In the genomic region with DNA sequence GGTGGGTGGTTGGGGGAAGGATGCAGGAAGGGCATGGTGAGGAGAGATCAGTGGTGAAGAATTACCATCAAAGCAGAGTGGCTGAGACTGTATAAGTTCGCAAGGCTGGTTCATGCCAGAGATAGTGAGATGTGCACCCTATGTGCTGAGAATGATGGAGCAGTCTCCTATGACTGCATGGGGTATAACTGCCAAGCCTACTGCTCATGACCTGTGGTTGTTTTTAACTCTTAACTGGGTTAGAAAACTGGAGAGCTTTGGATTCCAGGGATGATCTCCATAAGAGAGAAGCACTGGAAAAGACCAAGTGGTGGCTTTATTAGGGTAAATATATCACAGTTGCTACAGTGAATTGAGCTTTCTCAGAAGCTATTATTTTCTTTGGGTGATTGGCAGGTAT, we compare ENCODE assay signal across 15 cellular contexts.
"Had no signal": no experiment of that assay in that cellular context is flagged by ENCODE, and none has a peak within 500 bp of the region (broad histone marks: within the 10 kb centered on the region; RNA-seq: fewer than 3 reads in every experiment).

No MANE protein-coding gene starts in this region.

- H3K9me3 Mint-ChIP-seq: activated CD4-positive, alpha-beta memory T cell treated with anti-CD3 and anti-CD28 coated beads for 36 hours; activated T-cell treated with anti-CD3 and anti-CD28 coated beads, Interleukin-2, amount 50 U/mL, for 4 hours; dendritic cell treated with granulocyte-macrophage colony-stimulating factor and Interleukin-4, amounts not matched to agents 40 ng/mL and 50 ng/mL, for 4 days; nephron; T-helper 2 cell treated with Interferon-gamma antibody and Interleukin-4, amounts not matched to agents 5 μg/mL and 100 μg/mL, for 36 hours had no signal

- DNase-seq: activated CD4-positive, alpha-beta memory T cell treated with anti-CD3 and anti-CD28 coated beads for 36 hours; activated CD4-positive, CD25-positive, alpha-beta regulatory T cell treated with anti-CD3 and anti-CD28 coated beads, Interleukin-2, amount 50 U/mL, for 72 hours; activated gamma-delta T cell treated with Interleukin-2 at 50 U/mL for 16 hours; activated T-cell treated with anti-CD3 and anti-CD28 coated beads, Interleukin-2, amount 50 U/mL, for 4 hours; central memory CD4-positive, alpha-beta T cell; left cardiac atrium; mammary epithelial cell; stimulated activated CD4-positive, alpha-beta T cell treated with anti-CD3 and anti-CD28 coated beads, Interleukin-2, amount 100 ng/mL, for 48 hours; stimulated activated naive CD8-positive, alpha-beta T cell treated with anti-CD3 and anti-CD28 coated beads, Interleukin-15, Interleukin-2, amounts not matched to agents 100 U/mL and 50 U/mL, for 24 hours; SW 1271 had no signal

- H3K27me3 Mint-ChIP-seq: activated CD4-positive, alpha-beta memory T cell treated with anti-CD3 and anti-CD28 coated beads for 36 hours; dendritic cell treated with granulocyte-macrophage colony-stimulating factor and Interleukin-4, amounts not matched to agents 40 ng/mL and 50 ng/mL, for 4 days had no signal

- H3K4me3 ChIP-seq: suprapubic skin, upper lobe of left lung had no signal

- H3K27ac Mint-ChIP-seq: activated CD4-positive, alpha-beta memory T cell treated with anti-CD3 and anti-CD28 coated beads for 36 hours; dendritic cell treated with granulocyte-macrophage colony-stimulating factor and Interleukin-4, amounts not matched to agents 40 ng/mL and 50 ng/mL, for 4 days; T-helper 2 cell treated with Interferon-gamma antibody and Interleukin-4, amounts not matched to agents 5 μg/mL and 100 μg/mL, for 36 hours had no signal

- H3K4me1 ChIP-seq: upper lobe of left lung had no signal

- H3K27me3 ChIP-seq: suprapubic skin, upper lobe of left lung had no signal

- H3K9me3 ChIP-seq: suprapubic skin, upper lobe of left lung had no signal

- ATAC-seq: activated T-cell treated with anti-CD3 and anti-CD28 coated beads, Interleukin-2, amount 50 U/mL, for 4 hours; stimulated activated naive CD8-positive, alpha-beta T cell treated with anti-CD3 and anti-CD28 coated beads, Interleukin-15, Interleukin-2, amounts not matched to agents 100 U/mL and 50 U/mL, for 24 hours had no signal

- H3K27ac ChIP-seq: suprapubic skin, upper lobe of left lung had no signal

- H3K4me3 Mint-ChIP-seq: activated CD4-positive, alpha-beta memory T cell treated with anti-CD3 and anti-CD28 coated beads for 36 hours; activated T-cell treated with anti-CD3 and anti-CD28 coated beads, Interleukin-2, amount 50 U/mL, for 4 hours; dendritic cell treated with granulocyte-macrophage colony-stimulating factor and Interleukin-4, amounts not matched to agents 40 ng/mL and 50 ng/mL, for 4 days; nephron; T-helper 2 cell treated with Interferon-gamma antibody and Interleukin-4, amounts not matched to agents 5 μg/mL and 100 μg/mL, for 36 hours had no signal
